20 cellular contexts compared by ENCODE assay signal in the genomic region with DNA sequence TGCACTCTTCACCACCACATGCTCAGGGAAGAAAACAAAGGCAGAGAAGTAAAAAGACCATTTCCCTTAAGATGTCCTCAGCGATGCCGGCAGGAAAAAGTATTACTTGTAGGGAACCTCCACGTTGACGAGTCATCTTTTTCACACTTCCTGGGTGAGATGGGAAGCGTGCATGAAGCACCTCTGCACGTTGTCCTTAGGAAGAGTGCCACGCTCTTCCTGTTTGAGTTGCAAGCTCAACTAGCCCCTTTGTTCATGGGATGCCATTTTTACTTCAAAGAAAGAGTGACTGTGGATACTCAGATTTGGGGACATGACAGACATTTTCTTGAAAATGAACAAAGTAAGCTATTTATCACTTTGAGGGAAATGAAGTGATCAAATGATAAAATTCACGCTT. TPM values are rescaled to one million over a fixed set of nuclear protein-coding genes. Genes with fewer than 3 reads are reported as not detected.
A peak's percentile ranks its signal among the peaks of the same experiment; 100 is the strongest.
DNase-seq lines count a peak whose midpoint lies in the region; ATAC-seq, FAIRE-seq and TF ChIP-seq lines count a peak whose summit lies in the region.
"Had no signal": no experiment of that assay in that cellular context is flagged by ENCODE, and none has a peak within 500 bp of the region (broad histone marks: within the 10 kb centered on the region; RNA-seq: fewer than 3 reads in every experiment).

No MANE protein-coding gene starts in this region.

- H3K9me1 ChIP-seq in K562 (ENCODE audit: control insufficient read depth, insufficient read depth, low read length), result no peaks in the 10 kb centered on the region

- no peak overlapping the region for H3K9ac ChIP-seq in astrocyte (ENCODE audit: low read length)
- no peak overlapping the region for H3K9ac ChIP-seq in K562 (ENCODE audit: insufficient read depth in 1 of 2, low read depth in 2 of 2, low read length in 2 of 2)
- H3K9ac ChIP-seq: BLaER1 had no signal

- H4K20me1 ChIP-seq in astrocyte (ENCODE audit: insufficient read depth, low read length) (no peaks in the 10 kb centered on the region), K562 (replicated peaks; ENCODE audit: control insufficient read depth, insufficient read depth, low read length) (no peaks in the 10 kb centered on the region)
- H4K20me1 ChIP-seq: BLaER1 had no signal

- H3K27ac ChIP-seq in astrocyte (ENCODE audit: low read depth, low read length) (no peak overlapping the region), K562 (ENCODE audit: extremely low read depth, low read depth, low read length) (no peak overlapping the region), sigmoid colon (no peak overlapping the region)
- H3K27ac ChIP-seq: BLaER1, C4-2B had no signal

- in situ Hi-C loops in K562 (cut with MboI) (no loop called here), ACHN (cut with HindIII; ENCODE audit: low pct_ligation_motif_present, low pct_unique_long_range_greater_than_20kb, low sequenced_read_pairs) (no loop called here)

- H3K4me1 ChIP-seq in astrocyte (ENCODE audit: insufficient read depth, low read length) (peaks cover 20% of the 10 kb centered on the region), K562 (replicated peaks in 1 of 2; ENCODE audit: control insufficient read depth in 2 of 2, insufficient read depth in 2 of 2, low read length in 2 of 2) (0 out of 5 replicates have a peak, but pooled peaks cover 0 to 3% of the 10 kb centered on the region in 2 experiments), sigmoid colon (peaks cover 0 to 42% (median 36%) of the 10 kb centered on the region in 4 donors)
- H3K4me1 ChIP-seq: BLaER1, Caco-2 had no signal

- intact Hi-C loops in K562 (cut with micrococcal nuclease) (no loop called here), sigmoid colon (cut with DNase I) (loop anchor here (5.0 kb wide), 1 partner anchor 34 kb away; the partner anchor contains the start of gene DCTD)

- no peak overlapping the region for H3K27ac Mint-ChIP-seq in astrocyte (ENCODE audit: unreplicated experiment)
- H3K27ac Mint-ChIP-seq: B cell; CD8-positive, alpha-beta T cell; GM23338 had no signal

- peaks cover 12% of the 10 kb centered on the region for H3K9me3 Mint-ChIP-seq in astrocyte (ENCODE audit: unreplicated experiment)

- no peaks in the 10 kb centered on the region for H3K27me3 Mint-ChIP-seq in astrocyte (ENCODE audit: low read depth, unreplicated experiment)
- H3K27me3 Mint-ChIP-seq: CD4-positive, CD25-positive, alpha-beta regulatory T cell had no signal

- H2AFZ ChIP-seq in astrocyte (ENCODE audit: low read depth, low read length), result no peak overlapping the region
- H2AFZ ChIP-seq in K562 (ENCODE audit: low read depth, low read length), result no peak overlapping the region
- H2AFZ ChIP-seq: GM23338 had no signal

- H3K79me2 ChIP-seq in astrocyte (ENCODE audit: insufficient read depth, low read length) (no peaks in the 10 kb centered on the region), K562 (ENCODE audit: control insufficient read depth, insufficient read depth, low read length) (no peaks in the 10 kb centered on the region)

- no peak for TF ChIP-seq CTCF in astrocyte (IDR thresholded peaks at IDR 0.05; ENCODE audit: insufficient read depth, low read depth, low read length)
- no peak for TF ChIP-seq CTCF in K562 (IDR thresholded peaks at IDR 0.05 in 2 of 3, conservative IDR thresholded peaks at IDR 0.05 in 1 of 3; ENCODE audit: insufficient read depth in 2 of 3, low read depth in 1 of 3, low read length in 3 of 3)
- no peak for TF ChIP-seq CTCF in sigmoid colon (IDR thresholded peaks at IDR 0.05)

- H3K36me3 ChIP-seq in astrocyte (ENCODE audit: insufficient read depth, low read length) (peaks cover 2% of the 10 kb centered on the region), K562 (ENCODE audit: control insufficient read depth, insufficient read depth, low read length) (peaks cover 34% of the 10 kb centered on the region), sigmoid colon (peaks cover 0 to 15% (median 0%) of the 10 kb centered on the region in 4 donors)

- no peak for TF ChIP-seq RAD21 in K562 (CRISPR knock-in tag; conservative IDR thresholded peaks at IDR 0.05 in 1 of 2, IDR thresholded peaks at IDR 0.05 in 1 of 2)

- TF ChIP-seq POLR2A in K562 (conservative IDR thresholded peaks at IDR 0.05) (no peak), sigmoid colon (IDR thresholded peaks at IDR 0.05) (no peak)

- H3K9me3 ChIP-seq in astrocyte (ENCODE audit: insufficient read depth, low read depth, low read length) (no peaks in the 10 kb centered on the region), K562 (replicated peaks; ENCODE audit: control insufficient read depth, insufficient read depth, low read depth, low read length) (peaks cover 9% of the 10 kb centered on the region), sigmoid colon (peaks cover 0 to 9% (median 1%) of the 10 kb centered on the region in 4 donors)

- no TSS peak for BruUV-seq in K562 (replicated peaks; lab: Mats Ljungman, UMichigan)

- no peak for TF ChIP-seq EP300 in K562 (IDR thresholded peaks at IDR 0.05; ENCODE audit: low read length)
- TF ChIP-seq EP300 in sigmoid colon (IDR thresholded peaks at IDR 0.05), result no peak

- POLR2A ChIA-PET in K562 (lab: Yijun Ruan, JAX), result no interaction called here

- H3K4me3 Mint-ChIP-seq in astrocyte (ENCODE audit: unreplicated experiment), result no peak overlapping the region
- H3K4me3 Mint-ChIP-seq: B cell; CD4-positive, CD25-positive, alpha-beta regulatory T cell; CD8-positive, alpha-beta T cell; GM23338; H9 had no signal

- no peak for ATAC-seq in K562
- ATAC-seq: CD8-positive, alpha-beta T cell; GM12878; GM23338; HCT116 had no signal

- FAIRE-seq in astrocyte (lab: Jason Lieb, UNC), result peak; percentile 43
- no peak for FAIRE-seq in K562 (lab: Jason Lieb, UNC)
- FAIRE-seq: GM12878, GM19239 had no signal

- H3K36me3 Mint-ChIP-seq in astrocyte (ENCODE audit: low read depth, unreplicated experiment), result peaks cover 47% of the 10 kb centered on the region

- CTCF ChIA-PET in K562 (lab: Yijun Ruan, JAX; ENCODE audit: low intra/inter-chr PET ratio), result no interaction called here

- DNase-seq in astrocyte (ENCODE audit: low read depth) (no peak), K562 (ENCODE audit: extremely low read depth in 1 of 4, low spot score in 3 of 4) (no peak), sigmoid colon (peak; percentile 8), cortex of kidney (lab: John Stamatoyannopoulos, UW) (no peak), ACHN (no peak), DMS114 treated with DMSO at 0.1 percent for 48 hours (lab: John Stamatoyannopoulos, UW; ENCODE audit: unreplicated experiment) (no peak)
- DNase-seq: Caco-2; CD4-positive, CD25-positive, alpha-beta regulatory T cell; CD8-positive, alpha-beta T cell; DMS79; EL; GDM1; H9 had no signal

- H3K4me3 ChIP-seq in astrocyte (ENCODE audit: insufficient read depth, low read depth, low read length) (no peak overlapping the region), K562 (no peak overlapping the region), sigmoid colon (no peak overlapping the region)
- H3K4me3 ChIP-seq: BLaER1, GM12878, GM23338 had no signal

- H3K4me2 ChIP-seq in astrocyte (ENCODE audit: low read length), result no peak overlapping the region
- H3K4me2 ChIP-seq in K562 (ENCODE audit: insufficient read depth, low read length), result no peak overlapping the region
- H3K4me2 ChIP-seq: BLaER1, GM23338 had no signal

- H3K27me3 ChIP-seq in astrocyte (ENCODE audit: insufficient read depth, low read length) (no peaks in the 10 kb centered on the region), K562 (ENCODE audit: control insufficient read depth in 2 of 2, insufficient read depth in 2 of 2, low read length in 2 of 2) (no peaks in the 10 kb centered on the region), sigmoid colon (no peaks in the 10 kb centered on the region)
- H3K27me3 ChIP-seq: BLaER1 had no signal

- H3K4me1 Mint-ChIP-seq in astrocyte (ENCODE audit: low read depth, unreplicated experiment), result no peaks in the 10 kb centered on the region
- H3K4me1 Mint-ChIP-seq: B cell, GM23338 had no signal

- WGBS in K562 (ENCODE audit: insufficient coverage, low coverage, missing lambda C conversion rate), result 93% methylated on average over 8 of the region's 8 CpGs
- WGBS in sigmoid colon, 2 donors, result 91 to 96% methylated on average over 8 of the region's 8 CpGs

TF ChIP-seq in K562, 482 proteins besides CTCF, POLR2A, EP300 and RAD21:
- peak; percentile 95 for TF ChIP-seq ZNF431 (CRISPR knock-in tag; IDR thresholded peaks at IDR 0.05)
- no peak for TF ChIP-seq PCBP1 (IDR thresholded peaks at IDR 0.05; ENCODE audit: low read depth, low read length, poor library complexity, severe bottlenecking)
- 0 out of 2 replicates have a peak, but pooled peaks have one; percentile 25 for TF ChIP-seq ZFP1 (CRISPR knock-in tag; IDR thresholded peaks at IDR 0.05)

RNA-seq across cellular contexts. Expression of gene DCTD, which starts 33.8 kb away (rescaled TPM):
- total RNA-seq in astrocyte (116 and 119 TPM in 2 replicates), K562 (2014; rRNA removed) (54.8 and 63.8 TPM in 2 replicates), K562 (2014; rRNA removed; fragmentation: Illumina TruSeq; extraction: Trizol) (71.6 and 81.9 TPM in 2 replicates), K562 (2015; rRNA removed; fragmentation: Illumina TruSeq; extraction: Trizol) (75.1 and 76.5 TPM in 2 replicates), K562 (2021) (93.7 and 101 TPM in 2 replicates), sigmoid colon (10 to 100 TPM; 35.2 to 48.2 (median 40.9) TPM)
- 102 and 114 TPM in 2 replicates for total RNA-seq in K562 (2011; cell fraction: chromatin; rRNA removed; ENCODE audit: low replicate concordance)
- 84.7 and 95.4 TPM in 2 replicates for total RNA-seq in K562 (2011; cell fraction: nucleolus; rRNA removed)
- total RNA-seq in K562 (2011; cell fraction: nucleoplasm; rRNA removed), result 123 and 174 TPM in 2 replicates
- polyA plus RNA-seq in K562 (2011; rRNA removed) (113 and 114 TPM in 2 replicates), K562 (2014; fragmentation: Illumina TruSeq; extraction: Trizol) (94.6 and 99.4 TPM in 2 replicates), K562 (2014; fragmentation: Nextera tagmentation; extraction: Ambion mirVana) (10 to 100 TPM; 38.7 to 51.8 TPM), K562 (2014; rRNA removed) (80.0 and 81.8 TPM in 2 replicates), sigmoid colon (10 to 100 TPM; 33.3 to 54.9 (median 34.2) TPM)
- polyA plus RNA-seq in K562 (2011; cell fraction: cytosol; rRNA removed), result 83.1 and 112 TPM in 2 replicates
- polyA plus RNA-seq in K562 (2011; cell fraction: nucleus; rRNA removed), result 148 and 169 TPM in 2 replicates
- 77.9 and 94.5 TPM in 2 replicates for polyA plus RNA-seq in K562 (2012)
- 128 and 153 TPM in 2 replicates for polyA minus RNA-seq in K562 (2011; rRNA and poly(A)+ RNA removed)
- polyA minus RNA-seq in K562 (2011; cell fraction: cytosol; rRNA and poly(A)+ RNA removed), result 40.1 and 42.8 TPM in 2 replicates
- 45.5 and 68.2 TPM in 2 replicates for polyA minus RNA-seq in K562 (2011; cell fraction: nucleus; rRNA and poly(A)+ RNA removed)
